In genomic region chr14:104816678-104816945, GRCh38 we compare ENCODE assay signal across 8 cellular contexts. TPM values are rescaled to one million over a fixed set of nuclear protein-coding genes. Genes with fewer than 3 reads are reported as not detected.
DNase-seq lines count a peak whose midpoint lies in the region; ATAC-seq and TF ChIP-seq lines count a peak whose summit lies in the region.

No MANE protein-coding gene starts in this region.

- no peaks in the 10 kb centered on the region for H3K27me3 ChIP-seq in AG04450 (ENCODE audit: control insufficient read depth, insufficient read depth, low read length)
- no peaks in the 10 kb centered on the region for H3K27me3 ChIP-seq in muscle layer of colon (ENCODE audit: control insufficient read depth in 1 of 2, insufficient read depth in 2 of 2, low read length in 2 of 2)

- peaks cover 3% of the 10 kb centered on the region for H3K36me3 ChIP-seq in muscle layer of colon (ENCODE audit: insufficient read depth, low read length)

- TF ChIP-seq CTCF in AG04450 (IDR thresholded peaks at IDR 0.05; ENCODE audit: low read depth, low read length) (no peak), cardiac fibroblast (IDR thresholded peaks at IDR 0.05; ENCODE audit: low read depth, low read length) (no peak)

- CTCF ChIA-PET in AG04450 (lab: Charles Lee) = no interaction called here

- DNase-seq in AG04450 (ENCODE audit: low read depth, low spot score) = no peak
- no peak for DNase-seq in cardiac fibroblast (ENCODE audit: low read depth in 2 of 2)
- no peak for DNase-seq in middle frontal gyrus (ENCODE audit: extremely low spot score, low spot score)
- DNase-seq in NOMO-1 treated with DMSO at 0.1 percent for 48 hours (lab: John Stamatoyannopoulos, UW; ENCODE audit: unreplicated experiment) = no peak

- H3K9ac ChIP-seq in muscle layer of colon (ENCODE audit: low read length) = peak overlapping the region; percentile 86

- POLR2A ChIA-PET in AG04450 (lab: Yijun Ruan, JAX) = no interaction called here

- peaks cover 5% of the 10 kb centered on the region for H3K9me3 ChIP-seq in AG04450 (ENCODE audit: control insufficient read depth, insufficient read depth, low read length)
- no peaks in the 10 kb centered on the region for H3K9me3 ChIP-seq in muscle layer of colon (ENCODE audit: low read length)

- H3K4me1 ChIP-seq in muscle layer of colon (ENCODE audit: insufficient read depth, low read length) = peaks cover 16% of the 10 kb centered on the region

- peak overlapping the region; percentile 87 for H3K4me3 ChIP-seq in AG04450 (ENCODE audit: low read depth, low read length)
- peak overlapping the region; percentile 71 to 87 for H3K4me3 ChIP-seq in cardiac fibroblast (replicated peaks in 1 of 2; ENCODE audit: low read depth in 2 of 2, low read length in 2 of 2)
- H3K4me3 ChIP-seq in muscle layer of colon (ENCODE audit: low read depth in 1 of 2, low read length in 2 of 2) = peak overlapping the region; percentile 80 to 92

- H3K27ac ChIP-seq in AG04450 (ENCODE audit: low read depth, low read length) = no peak overlapping the region
- peak overlapping the region; percentile 97 for H3K27ac ChIP-seq in muscle layer of colon (ENCODE audit: low read depth, low read length)

- peak; percentile 7 for ATAC-seq in HG03378 (IDR thresholded peaks at IDR 0.05; ENCODE audit: unreplicated experiment)
- no peak for ATAC-seq in HG02642 (IDR thresholded peaks at IDR 0.05; ENCODE audit: poor library complexity, unreplicated experiment)
- ATAC-seq in HG02973 (IDR thresholded peaks at IDR 0.05; ENCODE audit: unreplicated experiment) = no peak

RNA-seq across cellular contexts. Expression of gene ZBTB42, which starts 15.7 kb away (rescaled TPM):
- 1.6 and 2.5 TPM in 2 replicates for polyA plus RNA-seq in AG04450 (2011; rRNA removed)
- polyA minus RNA-seq in AG04450 (2011; rRNA and poly(A)+ RNA removed) = 3.1 and 4.5 TPM in 2 replicates

RNA-seq across cellular contexts. Expression of gene AKT1, which starts 21.1 kb away (rescaled TPM):
- 104 and 129 TPM in 2 replicates for polyA plus RNA-seq in AG04450 (2011; rRNA removed)
- 162 and 248 TPM in 2 replicates for polyA minus RNA-seq in AG04450 (2011; rRNA and poly(A)+ RNA removed)

RNA-seq across cellular contexts. Expression of gene CEP170B, which starts 48.5 kb away (rescaled TPM):
- polyA plus RNA-seq in AG04450 (2011; rRNA removed) = 4.2 and 4.3 TPM in 2 replicates
- polyA minus RNA-seq in AG04450 (2011; rRNA and poly(A)+ RNA removed) = 5.1 and 6.0 TPM in 2 replicates
